2 cellular contexts compared by ENCODE assay signal in genomic region chr4:79059631-79060399, GRCh38.
TF ChIP-seq lines count a peak whose summit lies in the region.

No MANE protein-coding gene starts in this region.

TF ChIP-seq in IMR-90, 13 proteins besides CTCF, POLR2A, EP300 and RAD21 (continued from another document):
- TF ChIP-seq MXI1 (IDR thresholded peaks at IDR 0.05; ENCODE audit: borderline replicate concordance, low read depth, low read length) (no peak), MAFK (IDR thresholded peaks at IDR 0.05; ENCODE audit: low read depth, low read length) (peak; percentile 62)

TF ChIP-seq in K562, 482 proteins besides CTCF, POLR2A, EP300 and RAD21 (continued from another document):
- TF ChIP-seq NR2C1 (IDR thresholded peaks at IDR 0.05): peak; percentile 68
- peak; percentile 73; the same call in 1 of the 2 replicates for TF ChIP-seq NR2C1 (tag; IDR thresholded peaks at IDR 0.05)
- no peak for TF ChIP-seq AFF4 (CRISPR knock-in tag; IDR thresholded peaks at IDR 0.05)
- peak; percentile 55 for TF ChIP-seq ZNF316 (IDR thresholded peaks at IDR 0.05)
- no peak for TF ChIP-seq CAMTA2 (CRISPR knock-in tag; conservative IDR thresholded peaks at IDR 0.05)
